In genomic region chr12:118650586-118650960, GRCh38 we compare ENCODE assay signal across 18 cellular contexts.
"Had no signal": no experiment of that assay in that cellular context is flagged by ENCODE, and none has a peak within 500 bp of the region (broad histone marks: within the 10 kb centered on the region; RNA-seq: fewer than 3 reads in every experiment).

No MANE protein-coding gene starts in this region.

- H3K27ac Mint-ChIP-seq: naive B cell, nephron, progenitor cell of endocrine pancreas, type B pancreatic cell had no signal

- ATAC-seq: esophagus mucosa, heart left ventricle, left colon, left ventricle myocardium superior, pancreas, right cardiac atrium had no signal

- H3K36me3 Mint-ChIP-seq: naive B cell, type B pancreatic cell had no signal

- H3K4me3 Mint-ChIP-seq: naive B cell, nephron, type B pancreatic cell had no signal

- H3K4me1 Mint-ChIP-seq: naive B cell, nephron had no signal

- H3K9me3 Mint-ChIP-seq: nephron, type B pancreatic cell had no signal

- H3K27me3 Mint-ChIP-seq: naive B cell had no signal

- DNase-seq: effector memory CD4-positive, alpha-beta T cell; heart left ventricle; hippocampal formation; left colon; left ventricle myocardium superior; mesenchymal stem cell; naive B cell; occipital lobe; pancreas; right cardiac atrium; stimulated activated CD4-positive, alpha-beta T cell treated with anti-CD3 and anti-CD28 coated beads, Interleukin-2, amount 100 ng/mL, for 48 hours; stimulated activated naive CD4-positive, alpha-beta T cell treated with Interleukin-2 at 50 U/mL for 16 hours; thyroid gland; uterus had no signal
